11 cellular contexts compared by ENCODE assay signal in genomic region chr10:77564781-77565589, GRCh38.
DNase-seq lines count a peak whose midpoint lies in the region; ATAC-seq, FAIRE-seq and TF ChIP-seq lines count a peak whose summit lies in the region.
"Had no signal": no experiment of that assay in that cellular context is flagged by ENCODE, and none has a peak within 500 bp of the region (broad histone marks: within the 10 kb centered on the region; RNA-seq: fewer than 3 reads in every experiment).

No MANE protein-coding gene starts in this region.

- peak overlapping the region; percentile 32 for H3K4me2 ChIP-seq in GM23338
- peak overlapping the region; percentile 61 for H3K4me2 ChIP-seq in skeletal muscle satellite cell (ENCODE audit: low read length)

- DNase-seq in GM23338 (ENCODE audit: low spot score) (peak; percentile 94), RCC 7860 (ENCODE audit: low spot score) (peak; percentile 69), COLO668 (lab: John Stamatoyannopoulos, UW; ENCODE audit: unreplicated experiment) (no peak), occipital lobe (lab: John Stamatoyannopoulos, UW) (no peak), NCI-H345 (lab: John Stamatoyannopoulos, UW) (no peak), body of pancreas (no peak)
- DNase-seq: spleen had no signal

- peak; percentile 95 for ATAC-seq in GM23338
- ATAC-seq in gastroesophageal sphincter, result peak; percentile 57
- ATAC-seq in body of pancreas, result no peak

- no peaks in the 10 kb centered on the region for H3K36me3 Mint-ChIP-seq in GM23338 (ENCODE audit: low read depth)

- peaks cover 30% of the 10 kb centered on the region for H3K4me1 ChIP-seq in GM23338 (ENCODE audit: insufficient read depth)
- peaks cover 18 to 72% (median 21%) of the 10 kb centered on the region in 3 donors for H3K4me1 ChIP-seq in gastroesophageal sphincter
- peaks cover 25% of the 10 kb centered on the region for H3K4me1 ChIP-seq in skeletal muscle satellite cell (ENCODE audit: control insufficient read depth, insufficient read depth, low read length)
- H3K4me1 ChIP-seq in body of pancreas, result peaks cover 21% of the 10 kb centered on the region

- H2AFZ ChIP-seq in GM23338, result no peak overlapping the region

- TF ChIP-seq POLR2A in gastroesophageal sphincter (IDR thresholded peaks at IDR 0.05), result no peak
- no peak for TF ChIP-seq POLR2A in body of pancreas (IDR thresholded peaks at IDR 0.05)

- no peaks in the 10 kb centered on the region for H3K27me3 ChIP-seq in GM23338 (ENCODE audit: insufficient read depth)
- no peaks in the 10 kb centered on the region for H3K27me3 ChIP-seq in gastroesophageal sphincter
- no peaks in the 10 kb centered on the region for H3K27me3 ChIP-seq in skeletal muscle satellite cell (ENCODE audit: control insufficient read depth, insufficient read depth, low read length)
- H3K27me3 ChIP-seq in body of pancreas, result no peaks in the 10 kb centered on the region

- H3K9me3 ChIP-seq in gastroesophageal sphincter, result no peaks in the 10 kb centered on the region
- no peaks in the 10 kb centered on the region for H3K9me3 ChIP-seq in skeletal muscle satellite cell (replicated peaks; ENCODE audit: low read length)
- H3K9me3 ChIP-seq in body of pancreas, result no peaks in the 10 kb centered on the region
- H3K9me3 ChIP-seq: spleen had no signal

- peak overlapping the region; percentile 82 for H3K27ac Mint-ChIP-seq in GM23338
- H3K27ac Mint-ChIP-seq: dendritic cell treated with granulocyte-macrophage colony-stimulating factor and Interleukin-4, amounts not matched to agents 40 ng/mL and 50 ng/mL, for 4 days had no signal

- no peaks in the 10 kb centered on the region for H4K20me1 ChIP-seq in GM23338 (replicated peaks; ENCODE audit: insufficient read depth)

- no peak for TF ChIP-seq EP300 in gastroesophageal sphincter (IDR thresholded peaks at IDR 0.05)

- TF ChIP-seq CTCF in GM23338 (conservative IDR thresholded peaks at IDR 0.05; ENCODE audit: low read depth in 2 of 2) (no peak), gastroesophageal sphincter (IDR thresholded peaks at IDR 0.05) (no peak), body of pancreas (IDR thresholded peaks at IDR 0.05) (no peak)

- H3K4me3 Mint-ChIP-seq in GM23338, result peak overlapping the region; percentile 36; the same call in 1 of the 3 replicates
- H3K4me3 Mint-ChIP-seq: dendritic cell treated with granulocyte-macrophage colony-stimulating factor and Interleukin-4, amounts not matched to agents 40 ng/mL and 50 ng/mL, for 4 days had no signal

- H3K4me1 Mint-ChIP-seq in GM23338, result peaks cover 30% of the 10 kb centered on the region

- H3K9me3 Mint-ChIP-seq in GM23338, result no peaks in the 10 kb centered on the region
- H3K9me3 Mint-ChIP-seq: dendritic cell treated with granulocyte-macrophage colony-stimulating factor and Interleukin-4, amounts not matched to agents 40 ng/mL and 50 ng/mL, for 4 days had no signal

- intact Hi-C loops in body of pancreas (cut with DNase I), result no loop called here

- H3K36me3 ChIP-seq in GM23338 (ENCODE audit: insufficient read depth) (no peaks in the 10 kb centered on the region), gastroesophageal sphincter (no peaks in the 10 kb centered on the region), skeletal muscle satellite cell (ENCODE audit: insufficient read depth, low read length) (no peaks in the 10 kb centered on the region), body of pancreas (replicated peaks in 1 of 2; ENCODE audit: insufficient read depth in 1 of 2, low read depth in 2 of 2) (no peaks in the 10 kb centered on the region)
- H3K36me3 ChIP-seq: spleen had no signal

- peak; percentile 69 for FAIRE-seq in RCC 7860 (lab: Jason Lieb, UNC)
- FAIRE-seq: keratinocyte had no signal

- H3K27ac ChIP-seq in GM23338 (ENCODE audit: low read depth) (peak overlapping the region; percentile 79), gastroesophageal sphincter (peak overlapping the region; percentile 44 to 82 (median 82)), body of pancreas (no peak overlapping the region)

- H3F3A ChIP-seq in GM23338 (replicated peaks; ENCODE audit: low read depth), result no peaks in the 10 kb centered on the region

- H3K9ac ChIP-seq in skeletal muscle satellite cell (ENCODE audit: low read depth, low read length), result peak overlapping the region; percentile 35

- WGBS in gastroesophageal sphincter (ENCODE audit: low coverage in 1 of 2), 2 donors, result 20 to 38% methylated on average over 5 to 9 of the region's 10 CpGs
- WGBS in body of pancreas, 2 donors, result 70 to 82% methylated on average over 9 to 10 of the region's 10 CpGs

- peaks cover 7% of the 10 kb centered on the region for H3K27me3 Mint-ChIP-seq in GM23338 (ENCODE audit: insufficient read depth, low read depth, poor library complexity)

- H3K4me3 ChIP-seq in GM23338, result 0 out of 2 replicates have a peak overlapping the region, but pooled peaks have one; percentile 11
- no peak overlapping the region for H3K4me3 ChIP-seq in gastroesophageal sphincter
- no peak overlapping the region for H3K4me3 ChIP-seq in skeletal muscle satellite cell (ENCODE audit: low read length)
- H3K4me3 ChIP-seq in body of pancreas, result no peak overlapping the region
- H3K4me3 ChIP-seq: spleen had no signal

- H3K9me2 ChIP-seq in GM23338 (ENCODE audit: insufficient read depth), result no peaks in the 10 kb centered on the region

- H3K79me2 ChIP-seq in GM23338 (replicated peaks; ENCODE audit: insufficient read depth), result no peaks in the 10 kb centered on the region

TF ChIP-seq in GM23338, 12 proteins besides CTCF, POLR2A, EP300 and RAD21 (continues in another document):
- TF ChIP-seq NANOG (IDR thresholded peaks at IDR 0.05; ENCODE audit: borderline replicate concordance), result 0 out of 2 replicates have a peak, but pooled peaks have one; percentile 21
- peak; percentile 37; the same call in 1 of the 2 replicates for TF ChIP-seq POLR2AphosphoS5 (IDR thresholded peaks at IDR 0.05; ENCODE audit: low read depth)
- no peak for TF ChIP-seq ZNF331 (CRISPR knock-in tag; IDR thresholded peaks at IDR 0.05; ENCODE audit: low read depth)
- no peak for TF ChIP-seq EZH2phosphoT487 (IDR thresholded peaks at IDR 0.05; ENCODE audit: unreplicated experiment)
- no peak for TF ChIP-seq STAT1 (IDR thresholded peaks at IDR 0.05; ENCODE audit: unreplicated experiment)
- TF ChIP-seq JUNB (IDR thresholded peaks at IDR 0.05; ENCODE audit: unreplicated experiment), result no peak
- TF ChIP-seq EZH2 (IDR thresholded peaks at IDR 0.05; ENCODE audit: low read depth, unreplicated experiment), result no peak
- peak; percentile 47; the same call in 1 of the 2 replicates for TF ChIP-seq CREB1 (CRISPR knock-in tag; IDR thresholded peaks at IDR 0.05; ENCODE audit: low read depth)
- no peak for TF ChIP-seq REST (IDR thresholded peaks at IDR 0.05; ENCODE audit: unreplicated experiment)
- TF ChIP-seq ZNF114 (CRISPR knock-in tag; IDR thresholded peaks at IDR 0.05), result no peak

Comparison
In these comparisons a context has a peak if more than half of its experiments do, and no peak if none do; other contexts are left out.
1. DNase-seq: peak in GM23338 (single experiment) and RCC 7860 (single experiment); none in COLO668 (single experiment), occipital lobe (single experiment), NCI-H345 (single experiment) and body of pancreas (0 of 4).
2. H3K27ac ChIP-seq: peak in GM23338 (single experiment) and gastroesophageal sphincter (4 of 4); none in body of pancreas (0 of 4).